Comparison of ENCODE assay signal across 1 cellular context in genomic region chr2:241950878-241951331, GRCh38.
TF ChIP-seq lines count a peak whose summit lies in the region.

No MANE protein-coding gene starts in this region.

TF ChIP-seq in HEK293, 187 proteins besides CTCF, POLR2A, EP300 and RAD21 (continued from another document):
- TF ChIP-seq PBX3 (CRISPR knock-in tag; IDR thresholded peaks at IDR 0.05): no peak
- no peak for TF ChIP-seq ZNF426 (tag by site-specific recombination; IDR thresholded peaks at IDR 0.05)
- no peak for TF ChIP-seq ZNF19 (tag by site-specific recombination; IDR thresholded peaks at IDR 0.05; ENCODE audit: low read depth)
- TF ChIP-seq SP2 (tag by site-specific recombination; IDR thresholded peaks at IDR 0.05): no peak
- TF ChIP-seq SCRT2 (tag by site-specific recombination; IDR thresholded peaks at IDR 0.05): no peak
- no peak for TF ChIP-seq ZNF148 (tag by site-specific recombination; IDR thresholded peaks at IDR 0.05; ENCODE audit: borderline replicate concordance)
- no peak for TF ChIP-seq ZNF335 (tag by site-specific recombination; conservative IDR thresholded peaks at IDR 0.05)
- TF ChIP-seq ZNF292 (tag by site-specific recombination; IDR thresholded peaks at IDR 0.05; ENCODE audit: borderline replicate concordance, low read depth): no peak
- TF ChIP-seq ZBTB17 (tag by site-specific recombination; IDR thresholded peaks at IDR 0.05): peak; percentile 70
- no peak for TF ChIP-seq ZBTB11 (tag by site-specific recombination; conservative IDR thresholded peaks at IDR 0.05; ENCODE audit: low read depth)
- TF ChIP-seq ZNF777 (tag by site-specific recombination; IDR thresholded peaks at IDR 0.05; ENCODE audit: borderline replicate concordance): no peak
- no peak for TF ChIP-seq ZBTB21 (tag by site-specific recombination; IDR thresholded peaks at IDR 0.05)
- no peak for TF ChIP-seq ZFP37 (tag by site-specific recombination; IDR thresholded peaks at IDR 0.05)
- TF ChIP-seq ZFHX2 (tag by site-specific recombination; conservative IDR thresholded peaks at IDR 0.05): no peak
- no peak for TF ChIP-seq SETDB1 (IDR thresholded peaks at IDR 0.05; ENCODE audit: insufficient read length, low read length)
- peak; percentile 25; the same call in 1 of the 2 replicates for TF ChIP-seq ZNF2 (tag by site-specific recombination; IDR thresholded peaks at IDR 0.05)
- no peak for TF ChIP-seq ZNF677 (tag by site-specific recombination; IDR thresholded peaks at IDR 0.05)
- no peak for TF ChIP-seq REPIN1 (tag by site-specific recombination; IDR thresholded peaks at IDR 0.05; ENCODE audit: low read depth)
- TF ChIP-seq GLIS2 (tag by site-specific recombination; IDR thresholded peaks at IDR 0.05): no peak
- TF ChIP-seq ZNF24 (tag by site-specific recombination; IDR thresholded peaks at IDR 0.05): no peak
- no peak for TF ChIP-seq ZNF223 (tag by site-specific recombination; IDR thresholded peaks at IDR 0.05)
- no peak for TF ChIP-seq ZNF791 (tag by site-specific recombination; IDR thresholded peaks at IDR 0.05)
- TF ChIP-seq ZNF664 (tag by site-specific recombination; IDR thresholded peaks at IDR 0.05): no peak
- no peak for TF ChIP-seq ZNF639 (tag by site-specific recombination; IDR thresholded peaks at IDR 0.05)
- TF ChIP-seq ZNF18 (tag by site-specific recombination; IDR thresholded peaks at IDR 0.05): no peak
- TF ChIP-seq HOXD13 (CRISPR knock-in tag; IDR thresholded peaks at IDR 0.05; ENCODE audit: borderline replicate concordance): no peak
- no peak for TF ChIP-seq REST (tag by site-specific recombination; IDR thresholded peaks at IDR 0.05)
- no peak for TF ChIP-seq ZNF138 (tag by site-specific recombination; IDR thresholded peaks at IDR 0.05; ENCODE audit: borderline replicate concordance)
